2 cellular contexts compared by ENCODE assay signal in genomic region chr4:37664696-37665095, GRCh38.
TF ChIP-seq lines count a peak whose summit lies in the region.

No MANE protein-coding gene starts in this region.

TF ChIP-seq in IMR-90, 13 proteins besides CTCF, POLR2A, EP300 and RAD21:
- no peak for TF ChIP-seq MXI1 (IDR thresholded peaks at IDR 0.05; ENCODE audit: borderline replicate concordance, low read depth, low read length)
- TF ChIP-seq RCOR1 (IDR thresholded peaks at IDR 0.05; ENCODE audit: insufficient replicate concordance, low read length) = no peak
- TF ChIP-seq SMC3 (IDR thresholded peaks at IDR 0.05; ENCODE audit: low read depth, low read length) = no peak

TF ChIP-seq in HepG2, 621 proteins besides CTCF, POLR2A, EP300 and RAD21:
- TF ChIP-seq ZNF251 (CRISPR knock-in tag; IDR thresholded peaks at IDR 0.05) (no peak), HDAC6 (IDR thresholded peaks at IDR 0.05; ENCODE audit: low read depth, low read length) (no peak), PHF20 (CRISPR knock-in tag; IDR thresholded peaks at IDR 0.05) (no peak), MAX (IDR thresholded peaks at IDR 0.05) (no peak), KDM1A (CRISPR knock-in tag; IDR thresholded peaks at IDR 0.05) (no peak), KAT2B (IDR thresholded peaks at IDR 0.05; ENCODE audit: borderline replicate concordance, low read depth, low read length) (no peak), SRSF4 (IDR thresholded peaks at IDR 0.05; ENCODE audit: low read depth, low read length, poor library complexity, severe bottlenecking) (no peak), NR2F2 (IDR thresholded peaks at IDR 0.05; ENCODE audit: borderline replicate concordance, low read depth) (no peak), FUBP1 (CRISPR knock-in tag; IDR thresholded peaks at IDR 0.05; ENCODE audit: borderline replicate concordance) (no peak), ZNF775 (CRISPR knock-in tag; IDR thresholded peaks at IDR 0.05; ENCODE audit: borderline replicate concordance) (no peak), ZNF337 (CRISPR knock-in tag; IDR thresholded peaks at IDR 0.05; ENCODE audit: borderline replicate concordance, low read depth) (no peak)
